In the genomic region with DNA sequence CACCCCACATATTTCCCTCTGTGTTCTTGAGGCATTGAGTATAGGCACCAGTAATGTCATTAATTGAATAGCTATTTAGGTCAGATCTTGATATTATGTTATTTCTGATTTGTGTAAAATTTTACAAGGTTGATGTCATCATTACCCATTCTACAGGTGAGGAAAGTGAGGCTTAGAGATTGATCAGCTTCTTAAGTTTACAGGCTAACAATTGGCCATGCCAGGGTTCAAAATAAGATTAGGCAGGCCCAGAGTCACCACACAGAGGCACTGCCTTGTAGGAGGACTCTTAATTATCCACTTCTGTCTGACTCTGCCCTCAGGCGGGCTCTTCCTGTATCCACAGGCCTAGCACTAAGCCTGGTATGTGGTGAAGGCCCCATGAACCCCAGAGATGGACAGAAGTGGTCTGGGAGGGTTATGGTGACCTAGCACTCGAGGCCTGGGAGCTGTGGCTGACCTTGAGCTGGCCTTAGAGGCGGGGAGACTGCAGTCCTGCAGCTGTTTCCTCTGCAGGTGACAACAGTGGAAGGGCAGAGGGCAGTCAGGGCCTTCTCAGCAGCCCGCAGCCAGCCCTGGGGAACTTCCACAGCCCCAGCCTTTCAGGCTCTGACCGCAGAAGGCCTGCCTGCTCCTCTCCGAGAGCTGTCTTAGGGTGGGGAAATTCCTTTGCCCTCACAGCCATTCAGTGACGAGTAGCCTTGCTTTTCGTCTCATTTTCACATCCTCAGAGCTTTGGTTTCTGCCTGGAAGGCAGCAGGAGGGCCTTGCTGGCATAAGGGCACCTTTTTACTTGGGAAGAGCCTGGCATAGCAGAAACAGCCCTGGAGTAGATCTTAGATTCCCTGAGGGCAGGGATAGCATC, we compare ENCODE assay signal across 8 cellular contexts. TPM values are rescaled to one million over a fixed set of nuclear protein-coding genes. Genes with fewer than 3 reads are reported as not detected.
A peak's percentile ranks its signal among the peaks of the same experiment; 100 is the strongest.
DNase-seq lines count a peak whose midpoint lies in the region; ATAC-seq and TF ChIP-seq lines count a peak whose summit lies in the region.

No MANE protein-coding gene starts in this region.

- no peaks in the 10 kb centered on the region for H3K4me1 ChIP-seq in suprapubic skin
- no peaks in the 10 kb centered on the region for H3K4me1 ChIP-seq in tibial artery
- H3K4me1 ChIP-seq in sigmoid colon: no peaks in the 10 kb centered on the region

- peak; percentile 56 for DNase-seq in T-helper 9 cell
- peak; percentile 39 to 60 for DNase-seq in left colon
- no peak for DNase-seq in suprapubic skin (ENCODE audit: low spot score in 2 of 2)
- DNase-seq in NK-92 (lab: John Stamatoyannopoulos, UW; ENCODE audit: unreplicated experiment): no peak
- DNase-seq in tibial artery: no peak
- DNase-seq in sigmoid colon: no peak

- TF ChIP-seq EP300 in suprapubic skin (IDR thresholded peaks at IDR 0.05) (no peak), sigmoid colon (IDR thresholded peaks at IDR 0.05) (no peak)

- TF ChIP-seq CTCF in suprapubic skin (IDR thresholded peaks at IDR 0.05) (no peak), tibial artery (IDR thresholded peaks at IDR 0.05) (no peak), sigmoid colon (IDR thresholded peaks at IDR 0.05) (no peak)

- H3K27ac ChIP-seq in suprapubic skin: no peak overlapping the region
- no peak overlapping the region for H3K27ac ChIP-seq in tibial artery
- H3K27ac ChIP-seq in sigmoid colon: no peak overlapping the region

- H3K4me3 ChIP-seq in suprapubic skin (no peak overlapping the region), tibial artery (no peak overlapping the region), sigmoid colon (no peak overlapping the region)

- no peaks in the 10 kb centered on the region for H3K9me3 ChIP-seq in suprapubic skin
- no peaks in the 10 kb centered on the region for H3K9me3 ChIP-seq in tibial artery
- no peaks in the 10 kb centered on the region for H3K9me3 ChIP-seq in sigmoid colon

- H3K36me3 ChIP-seq in suprapubic skin (peaks cover 77% of the 10 kb centered on the region), tibial artery (peaks cover 42 to 91% (median 50%) of the 10 kb centered on the region in 3 donors), sigmoid colon (peaks cover 5 to 89% (median 29%) of the 10 kb centered on the region in 4 donors)

- intact Hi-C loops in left colon (cut with DNase I, micrococcal nuclease): no loop called here
- intact Hi-C loops in tibial artery (cut with DNase I; ENCODE audit: low total_unique reads): no loop called here
- intact Hi-C loops in sigmoid colon (cut with DNase I): no loop called here

- 47% methylated on average over 6 of the region's 8 CpGs for WGBS in suprapubic skin
- 76 to 82% methylated on average over 8 of the region's 8 CpGs for WGBS in sigmoid colon, 2 donors

- H3K27me3 ChIP-seq in suprapubic skin (no peaks in the 10 kb centered on the region), tibial artery (no peaks in the 10 kb centered on the region), sigmoid colon (no peaks in the 10 kb centered on the region)

- ATAC-seq in GM18520 (IDR thresholded peaks at IDR 0.05; ENCODE audit: unreplicated experiment) (peak; percentile 81), HG02763 (IDR thresholded peaks at IDR 0.05; ENCODE audit: unreplicated experiment) (peak; percentile 83), left colon (peak; percentile 47)

- TF ChIP-seq POLR2A in suprapubic skin (IDR thresholded peaks at IDR 0.05): no peak
- no peak for TF ChIP-seq POLR2A in sigmoid colon (IDR thresholded peaks at IDR 0.05)

RNA-seq across cellular contexts. Expression of a gene that starts 12.2 kb away (rescaled TPM):
- total RNA-seq in left colon: 10 to 100 TPM; 22.2 to 25.8 TPM
- 10 to 100 TPM; 23.7 to 38.5 (median 31.4) TPM for total RNA-seq in suprapubic skin
- total RNA-seq in sigmoid colon: 10 to 100 TPM in 2 of 4 donors, 1 to 10 TPM in 2; 7.5 to 13.6 (median 10.7) TPM
- 10 to 100 TPM; 12.0 to 19.4 (median 17.5) TPM for polyA plus RNA-seq in sigmoid colon

RNA-seq across cellular contexts. Expression of a gene that starts 24.2 kb away (rescaled TPM):
- total RNA-seq in left colon (100 to 1,000 TPM; 202 to 348 TPM), suprapubic skin (1,000 to 10,000 TPM in 1 of 4 donors, 100 to 1,000 TPM in 3; 364 to 1,347 (median 744) TPM), sigmoid colon (1 to 10 TPM in 2 of 4 donors, not detected in 2; 1.1 to 2.2 TPM)
- polyA plus RNA-seq in sigmoid colon: 100 to 1,000 TPM; 209 to 729 (median 212) TPM

RNA-seq across cellular contexts. Expression of a gene that starts 51.0 kb away (rescaled TPM):
- 10 to 100 TPM; 17.1 to 18.6 TPM for total RNA-seq in left colon
- total RNA-seq in suprapubic skin: 10 to 100 TPM; 15.9 to 31.5 (median 25.6) TPM
- total RNA-seq in sigmoid colon: 10 to 100 TPM in 3 of 4 donors, 1 to 10 TPM in 1; 9.6 to 24.9 (median 14.1) TPM
- 10 to 100 TPM in 1 of 3 donors, 1 to 10 TPM in 2; 5.1 to 12.1 (median 7.2) TPM for polyA plus RNA-seq in sigmoid colon

RNA-seq across cellular contexts. Expression of a gene that starts 51.4 kb away (rescaled TPM):
- total RNA-seq in left colon: 10 to 100 TPM; 33.8 to 38.8 TPM
- 10 to 100 TPM; 13.2 to 25.3 (median 18.8) TPM for total RNA-seq in suprapubic skin
- 10 to 100 TPM in 1 of 4 donors, 1 to 10 TPM in 3; 7.4 to 11.0 (median 9.8) TPM for total RNA-seq in sigmoid colon
- polyA plus RNA-seq in sigmoid colon: 10 to 100 TPM; 12.0 to 18.6 (median 18.5) TPM

Comparison
In these comparisons a context has a peak if more than half of its experiments do, and no peak if none do; other contexts are left out.
1. DNase-seq: peak in T-helper 9 cell (single experiment) and left colon (2 of 2); none in suprapubic skin (0 of 2), NK-92 (single experiment), tibial artery (0 of 2) and sigmoid colon (single experiment).
2. RNA of a gene that starts 24.2 kb away (total RNA-seq): 364 to 1,347 TPM in suprapubic skin and 202 to 348 TPM in left colon; 1.1 to 2.2 TPM in sigmoid colon; every median in the first group is over 10 times any median in the second.
3. Peak in every context shown above with its lines, with median percentiles within 50 percentile points of each other: ATAC-seq.